1 cellular context compared by ENCODE assay signal in the genomic region with DNA sequence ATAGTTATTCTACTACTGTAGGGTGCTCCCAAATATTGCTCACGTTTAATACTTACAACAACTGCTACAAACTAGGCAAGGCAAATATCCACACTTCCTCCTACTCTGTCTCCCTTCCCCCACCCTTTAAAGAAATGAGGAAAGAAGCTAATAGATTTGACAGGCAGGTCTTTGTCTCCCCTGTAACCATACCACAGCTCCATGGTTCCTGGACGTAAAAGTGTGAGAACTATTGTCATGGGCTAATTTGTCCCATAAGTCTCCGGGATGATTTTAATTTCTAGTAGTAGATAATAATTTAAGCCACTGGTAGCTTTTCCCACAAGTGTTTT.
TF ChIP-seq lines count a peak whose summit lies in the region.

No MANE protein-coding gene starts in this region.

TF ChIP-seq in GM12878, 131 proteins besides CTCF, POLR2A, EP300 and RAD21 (continued from another document):
- TF ChIP-seq CHD2 (IDR thresholded peaks at IDR 0.05; ENCODE audit: borderline replicate concordance, low read depth, low read length) (no peak), NR2C1 (IDR thresholded peaks at IDR 0.05) (no peak), NR2F1 (conservative IDR thresholded peaks at IDR 0.05) (no peak), CBX3 (IDR thresholded peaks at IDR 0.05; ENCODE audit: borderline replicate concordance, low read depth) (no peak), PAX5 (IDR thresholded peaks at IDR 0.05; ENCODE audit: borderline replicate concordance, low read depth, low read length) (no peak), SMC3 (IDR thresholded peaks at IDR 0.05; ENCODE audit: borderline replicate concordance, low read length) (no peak), POLR2AphosphoS5 (IDR thresholded peaks at IDR 0.05; ENCODE audit: low read length) (no peak), FOXK2 (IDR thresholded peaks at IDR 0.05) (no peak)
- TF ChIP-seq, protein P1, sequence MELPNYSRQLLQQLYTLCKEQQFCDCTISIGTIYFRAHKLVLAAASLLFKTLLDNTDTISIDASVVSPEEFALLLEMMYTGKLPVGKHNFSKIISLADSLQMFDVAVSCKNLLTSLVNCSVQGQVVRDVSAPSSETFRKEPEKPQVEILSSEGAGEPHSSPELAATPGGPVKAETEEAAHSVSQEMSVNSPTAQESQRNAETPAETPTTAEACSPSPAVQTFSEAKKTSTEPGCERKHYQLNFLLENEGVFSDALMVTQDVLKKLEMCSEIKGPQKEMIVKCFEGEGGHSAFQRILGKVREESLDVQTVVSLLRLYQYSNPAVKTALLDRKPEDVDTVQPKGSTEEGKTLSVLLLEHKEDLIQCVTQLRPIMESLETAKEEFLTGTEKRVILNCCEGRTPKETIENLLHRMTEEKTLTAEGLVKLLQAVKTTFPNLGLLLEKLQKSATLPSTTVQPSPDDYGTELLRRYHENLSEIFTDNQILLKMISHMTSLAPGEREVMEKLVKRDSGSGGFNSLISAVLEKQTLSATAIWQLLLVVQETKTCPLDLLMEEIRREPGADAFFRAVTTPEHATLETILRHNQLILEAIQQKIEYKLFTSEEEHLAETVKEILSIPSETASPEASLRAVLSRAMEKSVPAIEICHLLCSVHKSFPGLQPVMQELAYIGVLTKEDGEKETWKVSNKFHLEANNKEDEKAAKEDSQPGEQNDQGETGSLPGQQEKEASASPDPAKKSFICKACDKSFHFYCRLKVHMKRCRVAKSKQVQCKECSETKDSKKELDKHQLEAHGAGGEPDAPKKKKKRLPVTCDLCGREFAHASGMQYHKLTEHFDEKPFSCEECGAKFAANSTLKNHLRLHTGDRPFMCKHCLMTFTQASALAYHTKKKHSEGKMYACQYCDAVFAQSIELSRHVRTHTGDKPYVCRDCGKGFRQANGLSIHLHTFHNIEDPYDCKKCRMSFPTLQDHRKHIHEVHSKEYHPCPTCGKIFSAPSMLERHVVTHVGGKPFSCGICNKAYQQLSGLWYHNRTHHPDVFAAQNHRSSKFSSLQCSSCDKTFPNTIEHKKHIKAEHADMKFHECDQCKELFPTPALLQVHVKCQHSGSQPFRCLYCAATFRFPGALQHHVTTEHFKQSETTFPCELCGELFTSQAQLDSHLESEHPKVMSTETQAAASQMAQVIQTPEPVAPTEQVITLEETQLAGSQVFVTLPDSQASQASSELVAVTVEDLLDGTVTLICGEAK (IDR thresholded peaks at IDR 0.05; ENCODE audit: borderline replicate concordance) = no peak
- TF ChIP-seq, protein P2, sequence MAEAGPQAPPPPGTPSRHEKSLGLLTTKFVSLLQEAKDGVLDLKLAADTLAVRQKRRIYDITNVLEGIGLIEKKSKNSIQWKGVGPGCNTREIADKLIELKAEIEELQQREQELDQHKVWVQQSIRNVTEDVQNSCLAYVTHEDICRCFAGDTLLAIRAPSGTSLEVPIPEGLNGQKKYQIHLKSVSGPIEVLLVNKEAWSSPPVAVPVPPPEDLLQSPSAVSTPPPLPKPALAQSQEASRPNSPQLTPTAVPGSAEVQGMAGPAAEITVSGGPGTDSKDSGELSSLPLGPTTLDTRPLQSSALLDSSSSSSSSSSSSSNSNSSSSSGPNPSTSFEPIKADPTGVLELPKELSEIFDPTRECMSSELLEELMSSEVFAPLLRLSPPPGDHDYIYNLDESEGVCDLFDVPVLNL (IDR thresholded peaks at IDR 0.05; ENCODE audit: low read depth, low read length) = no peak
- TF ChIP-seq, protein P3, sequence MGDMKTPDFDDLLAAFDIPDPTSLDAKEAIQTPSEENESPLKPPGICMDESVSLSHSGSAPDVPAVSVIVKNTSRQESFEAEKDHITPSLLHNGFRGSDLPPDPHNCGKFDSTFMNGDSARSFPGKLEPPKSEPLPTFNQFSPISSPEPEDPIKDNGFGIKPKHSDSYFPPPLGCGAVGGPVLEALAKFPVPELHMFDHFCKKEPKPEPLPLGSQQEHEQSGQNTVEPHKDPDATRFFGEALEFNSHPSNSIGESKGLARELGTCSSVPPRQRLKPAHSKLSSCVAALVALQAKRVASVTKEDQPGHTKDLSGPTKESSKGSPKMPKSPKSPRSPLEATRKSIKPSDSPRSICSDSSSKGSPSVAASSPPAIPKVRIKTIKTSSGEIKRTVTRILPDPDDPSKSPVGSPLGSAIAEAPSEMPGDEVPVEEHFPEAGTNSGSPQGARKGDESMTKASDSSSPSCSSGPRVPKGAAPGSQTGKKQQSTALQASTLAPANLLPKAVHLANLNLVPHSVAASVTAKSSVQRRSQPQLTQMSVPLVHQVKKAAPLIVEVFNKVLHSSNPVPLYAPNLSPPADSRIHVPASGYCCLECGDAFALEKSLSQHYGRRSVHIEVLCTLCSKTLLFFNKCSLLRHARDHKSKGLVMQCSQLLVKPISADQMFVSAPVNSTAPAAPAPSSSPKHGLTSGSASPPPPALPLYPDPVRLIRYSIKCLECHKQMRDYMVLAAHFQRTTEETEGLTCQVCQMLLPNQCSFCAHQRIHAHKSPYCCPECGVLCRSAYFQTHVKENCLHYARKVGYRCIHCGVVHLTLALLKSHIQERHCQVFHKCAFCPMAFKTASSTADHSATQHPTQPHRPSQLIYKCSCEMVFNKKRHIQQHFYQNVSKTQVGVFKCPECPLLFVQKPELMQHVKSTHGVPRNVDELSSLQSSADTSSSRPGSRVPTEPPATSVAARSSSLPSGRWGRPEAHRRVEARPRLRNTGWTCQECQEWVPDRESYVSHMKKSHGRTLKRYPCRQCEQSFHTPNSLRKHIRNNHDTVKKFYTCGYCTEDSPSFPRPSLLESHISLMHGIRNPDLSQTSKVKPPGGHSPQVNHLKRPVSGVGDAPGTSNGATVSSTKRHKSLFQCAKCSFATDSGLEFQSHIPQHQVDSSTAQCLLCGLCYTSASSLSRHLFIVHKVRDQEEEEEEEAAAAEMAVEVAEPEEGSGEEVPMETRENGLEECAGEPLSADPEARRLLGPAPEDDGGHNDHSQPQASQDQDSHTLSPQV (IDR thresholded peaks at IDR 0.05) = no peak
- TF ChIP-seq, protein P4, sequence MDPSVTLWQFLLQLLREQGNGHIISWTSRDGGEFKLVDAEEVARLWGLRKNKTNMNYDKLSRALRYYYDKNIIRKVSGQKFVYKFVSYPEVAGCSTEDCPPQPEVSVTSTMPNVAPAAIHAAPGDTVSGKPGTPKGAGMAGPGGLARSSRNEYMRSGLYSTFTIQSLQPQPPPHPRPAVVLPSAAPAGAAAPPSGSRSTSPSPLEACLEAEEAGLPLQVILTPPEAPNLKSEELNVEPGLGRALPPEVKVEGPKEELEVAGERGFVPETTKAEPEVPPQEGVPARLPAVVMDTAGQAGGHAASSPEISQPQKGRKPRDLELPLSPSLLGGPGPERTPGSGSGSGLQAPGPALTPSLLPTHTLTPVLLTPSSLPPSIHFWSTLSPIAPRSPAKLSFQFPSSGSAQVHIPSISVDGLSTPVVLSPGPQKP (IDR thresholded peaks at IDR 0.05; ENCODE audit: low read depth, low read length) = no peak
